ENCODE assay signal across 23 cellular contexts in genomic region chr6:156420172-156420993, GRCh38.
DNase-seq lines count a peak whose midpoint lies in the region; ATAC-seq and TF ChIP-seq lines count a peak whose summit lies in the region.
"Had no signal": no experiment of that assay in that cellular context is flagged by ENCODE, and none has a peak within 500 bp of the region (broad histone marks: within the 10 kb centered on the region; RNA-seq: fewer than 3 reads in every experiment).

No MANE protein-coding gene starts in this region.

- TF ChIP-seq RAD21 in SK-N-SH (IDR thresholded peaks at IDR 0.05; ENCODE audit: low read length), result no peak

- no peak overlapping the region for H3K4me3 Mint-ChIP-seq in T-helper 17 cell
- no peak overlapping the region for H3K4me3 Mint-ChIP-seq in CD4-positive, alpha-beta T cell
- H3K4me3 Mint-ChIP-seq: activated naive CD4-positive, alpha-beta T cell treated with anti-CD3 and anti-CD28 coated beads for 36 hours; activated T-cell treated with anti-CD3 and anti-CD28 coated beads, Interleukin-2, amount 50 U/mL, for 72 hours had no signal

- no peak overlapping the region for H3K27ac ChIP-seq in CD4-positive, alpha-beta T cell (ENCODE audit: low read depth, low read length)
- peak overlapping the region in 1 of 2 experiments; percentile 39; a peak in 1 of 4 replicates for H3K27ac ChIP-seq in SK-N-SH (ENCODE audit: low read depth in 2 of 2, low read length in 1 of 2)
- H3K27ac ChIP-seq: gastrocnemius medialis, SJSA1, upper lobe of right lung had no signal

- no peaks in the 10 kb centered on the region for H3K27me3 Mint-ChIP-seq in T-helper 17 cell
- no peaks in the 10 kb centered on the region for H3K27me3 Mint-ChIP-seq in CD4-positive, alpha-beta T cell

- peak; percentile 65 for DNase-seq in EH (ENCODE audit: low read depth)
- DNase-seq in T-helper 17 cell, result no peak
- no peak for DNase-seq in Right ventricle myocardium superior
- no peak for DNase-seq in sciatic nerve (ENCODE audit: low spot score)
- DNase-seq in CD4-positive, alpha-beta T cell, result no peak
- DNase-seq in SK-N-SH, result no peak
- DNase-seq: activated CD4-positive, alpha-beta T cell treated with anti-CD3 and anti-CD28 coated beads for 48 hours; activated naive CD4-positive, alpha-beta T cell treated with anti-CD3 and anti-CD28 coated beads for 36 hours; activated T-cell treated with anti-CD3 and anti-CD28 coated beads, Interleukin-2, amount 50 U/mL, for 72 hours; anterior cingulate cortex; DMS 273 treated with DMSO at 0.1 percent for 48 hours; gastrocnemius medialis; Karpas-422; kidney glomerular epithelial cell; NCI-H1092; NCI-H1930; NCI-H774; stimulated activated CD8-positive, alpha-beta memory T cell treated with anti-CD3 and anti-CD28 coated beads, Interleukin-4, amount 100 ng/mL, for 48 hours; T-helper 2 cell; upper lobe of right lung had no signal

- H3K9me3 ChIP-seq in T-helper 17 cell (ENCODE audit: control insufficient read depth, low read length, poor library complexity, severe bottlenecking), result no peaks in the 10 kb centered on the region
- no peaks in the 10 kb centered on the region for H3K9me3 ChIP-seq in CD4-positive, alpha-beta T cell (ENCODE audit: control insufficient read depth, low read length)
- H3K9me3 ChIP-seq in SK-N-SH, result no peaks in the 10 kb centered on the region
- H3K9me3 ChIP-seq: gastrocnemius medialis, upper lobe of right lung had no signal

- TF ChIP-seq CTCF in CD4-positive, alpha-beta T cell (IDR thresholded peaks at IDR 0.05), result no peak
- TF ChIP-seq CTCF in SK-N-SH (IDR thresholded peaks at IDR 0.05), result no peak

- H3K4me2 ChIP-seq in SK-N-SH, result no peak overlapping the region

- H3K79me2 ChIP-seq in SK-N-SH (ENCODE audit: insufficient read depth), result no peaks in the 10 kb centered on the region

- intact Hi-C loops in Right ventricle myocardium superior (cut with DNase I), result no loop called here
- intact Hi-C loops in sciatic nerve (cut with DNase I), result no loop called here
- intact Hi-C loops in CD4-positive, alpha-beta T cell (cut with DNase I, micrococcal nuclease), result no loop called here

- no peaks in the 10 kb centered on the region for H3K36me3 Mint-ChIP-seq in T-helper 17 cell (ENCODE audit: low read depth)
- H3K36me3 Mint-ChIP-seq in CD4-positive, alpha-beta T cell (ENCODE audit: low read depth), result no peaks in the 10 kb centered on the region

- no peaks in the 10 kb centered on the region for H3K36me3 ChIP-seq in SK-N-SH (replicated peaks in 1 of 2; ENCODE audit: control insufficient read depth in 1 of 2, insufficient read depth in 2 of 2, low read length in 1 of 2)
- H3K36me3 ChIP-seq: gastrocnemius medialis, SJSA1, upper lobe of right lung had no signal

- no peak overlapping the region for H3K4me3 ChIP-seq in SK-N-SH (ENCODE audit: low read depth in 2 of 2, low read length in 1 of 2)
- H3K4me3 ChIP-seq: gastrocnemius medialis, SJSA1, upper lobe of right lung had no signal

- peaks cover 9% of the 10 kb centered on the region for H3F3A ChIP-seq in SK-N-SH (replicated peaks; ENCODE audit: insufficient read depth)

- CTCF ChIA-PET in CD4-positive, alpha-beta T cell (lab: Charles Lee), result interaction anchor here (0.6 kb wide), 1 partner anchor 1369 kb away, joined by 3 read pairs; no protein-coding TSS in a partner anchor
- CTCF ChIA-PET in SK-N-SH (lab: Yijun Ruan, JAX), result interaction anchor here (1.2 kb wide), 1 partner anchor 9 kb away, joined by 3 read pairs; no protein-coding TSS in a partner anchor

- H3K27me3 ChIP-seq in CD4-positive, alpha-beta T cell (ENCODE audit: control insufficient read depth, insufficient read depth, low read length), result no peaks in the 10 kb centered on the region
- no peaks in the 10 kb centered on the region for H3K27me3 ChIP-seq in SK-N-SH (ENCODE audit: insufficient read depth)
- H3K27me3 ChIP-seq: gastrocnemius medialis, SJSA1, upper lobe of right lung had no signal

- no peak overlapping the region for H3K9ac ChIP-seq in SK-N-SH

- H4K20me1 ChIP-seq in SK-N-SH (ENCODE audit: insufficient read depth), result no peaks in the 10 kb centered on the region

- H3K9me3 Mint-ChIP-seq in CD4-positive, alpha-beta T cell, result no peaks in the 10 kb centered on the region
- H3K9me3 Mint-ChIP-seq: activated naive CD4-positive, alpha-beta T cell treated with anti-CD3 and anti-CD28 coated beads for 36 hours; activated T-cell treated with anti-CD3 and anti-CD28 coated beads, Interleukin-2, amount 50 U/mL, for 72 hours had no signal

- no peak overlapping the region for H2AFZ ChIP-seq in SK-N-SH (ENCODE audit: low read depth)

- H3K9me2 ChIP-seq in SK-N-SH, result no peaks in the 10 kb centered on the region

- no peak for TF ChIP-seq EP300 in SK-N-SH (IDR thresholded peaks at IDR 0.05; ENCODE audit: borderline replicate concordance in 1 of 2, low read depth in 1 of 2, low read length in 1 of 2)

- 42% methylated on average over 4 of the region's 5 CpGs for WGBS in SK-N-SH (ENCODE audit: low lambda C conversion rate)

- POLR2A ChIA-PET in CD4-positive, alpha-beta T cell (lab: Charles Lee), result no interaction called here
- POLR2A ChIA-PET in SK-N-SH (lab: Yijun Ruan, JAX), result no interaction called here

- H3K4me1 Mint-ChIP-seq in T-helper 17 cell, result peaks cover 29% of the 10 kb centered on the region
- H3K4me1 Mint-ChIP-seq in CD4-positive, alpha-beta T cell (ENCODE audit: low read depth), result peaks cover 44% of the 10 kb centered on the region

- ATAC-seq in T-helper 17 cell (no peak), Right ventricle myocardium superior (ENCODE audit: poor library complexity) (peak; percentile 81), sciatic nerve (peak; percentile 39), GM18498 (IDR thresholded peaks at IDR 0.05; ENCODE audit: unreplicated experiment) (no peak), HG02981 (IDR thresholded peaks at IDR 0.05; ENCODE audit: unreplicated experiment) (no peak)
- no peak for ATAC-seq in CD4-positive, alpha-beta T cell (ENCODE audit: poor library complexity)
- ATAC-seq: activated T-cell treated with anti-CD3 and anti-CD28 coated beads, Interleukin-2, amount 50 U/mL, for 72 hours; gastrocnemius medialis; upper lobe of right lung had no signal

- no peaks in the 10 kb centered on the region for H3K4me1 ChIP-seq in SK-N-SH (ENCODE audit: control insufficient read depth in 1 of 2, insufficient read depth in 2 of 2, low read depth in 1 of 2, low read length in 1 of 2)
- H3K4me1 ChIP-seq: gastrocnemius medialis, upper lobe of right lung had no signal

- peak overlapping the region; percentile 37 for H3K27ac Mint-ChIP-seq in T-helper 17 cell
- no peak overlapping the region for H3K27ac Mint-ChIP-seq in CD4-positive, alpha-beta T cell
- H3K27ac Mint-ChIP-seq: activated naive CD4-positive, alpha-beta T cell treated with anti-CD3 and anti-CD28 coated beads for 36 hours; activated T-cell treated with anti-CD3 and anti-CD28 coated beads, Interleukin-2, amount 50 U/mL, for 72 hours had no signal

TF ChIP-seq in SK-N-SH, 30 proteins besides CTCF, POLR2A, EP300 and RAD21:
- TF ChIP-seq POLR2AphosphoS5 (IDR thresholded peaks at IDR 0.05; ENCODE audit: low read depth, low read length) (no peak), FOSL2 (IDR thresholded peaks at IDR 0.05; ENCODE audit: borderline replicate concordance, low read depth) (no peak), TAF1 (IDR thresholded peaks at IDR 0.05; ENCODE audit: borderline replicate concordance, low read depth, low read length) (no peak)

Comparison
In these comparisons a context has a peak if more than half of its experiments do, and no peak if none do; other contexts are left out.
1. ATAC-seq: peak in Right ventricle myocardium superior (single experiment) and sciatic nerve (single experiment); none in T-helper 17 cell (single experiment), CD4-positive, alpha-beta T cell (single experiment), GM18498 (single experiment) and HG02981 (single experiment).